20 cellular contexts compared by ENCODE assay signal in the genomic region with DNA sequence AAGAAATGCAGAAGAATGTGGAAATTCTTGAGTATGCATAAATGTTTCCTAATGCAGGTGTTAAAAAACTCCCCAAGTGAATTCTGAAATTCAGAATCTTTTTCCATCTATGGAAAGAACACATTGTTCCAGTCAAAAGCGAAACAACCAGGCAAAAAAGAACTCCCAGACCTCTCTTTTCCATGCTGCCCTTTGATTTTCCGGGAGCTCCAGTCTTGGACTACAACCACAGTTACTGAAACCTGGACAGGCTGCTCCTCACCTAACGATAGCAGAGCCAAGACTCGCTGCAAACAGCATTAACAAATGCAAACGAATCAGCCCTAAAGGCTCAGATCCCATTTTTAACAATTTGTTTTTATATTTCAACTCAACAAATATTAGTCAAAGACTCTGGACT.
A peak's percentile ranks its signal among the peaks of the same experiment; 100 is the strongest.
DNase-seq lines count a peak whose midpoint lies in the region; ATAC-seq and TF ChIP-seq lines count a peak whose summit lies in the region.
"Had no signal": no experiment of that assay in that cellular context is flagged by ENCODE, and none has a peak within 500 bp of the region (broad histone marks: within the 10 kb centered on the region; RNA-seq: fewer than 3 reads in every experiment).

No MANE protein-coding gene starts in this region.

- ATAC-seq in body of pancreas = no peak
- no peak for ATAC-seq in HG03159 (IDR thresholded peaks at IDR 0.05; ENCODE audit: unreplicated experiment)
- no peak for ATAC-seq in stimulated activated naive CD8-positive, alpha-beta T cell treated with anti-CD3 and anti-CD28 coated beads, Interleukin-15, amount 100 ng/mL, for 72 hours

- no peaks in the 10 kb centered on the region for H3K4me1 Mint-ChIP-seq in stimulated activated naive CD8-positive, alpha-beta T cell treated with anti-CD3 and anti-CD28 coated beads, Interleukin-15, amount 100 ng/mL, for 72 hours

- H3K4me1 ChIP-seq in body of pancreas (peaks cover 88% of the 10 kb centered on the region), suprapubic skin (peaks cover 4% of the 10 kb centered on the region)

- H3K36me3 ChIP-seq in body of pancreas (replicated peaks in 1 of 2; ENCODE audit: insufficient read depth in 1 of 2, low read depth in 2 of 2) (no peaks in the 10 kb centered on the region), suprapubic skin (no peaks in the 10 kb centered on the region)
- H3K36me3 ChIP-seq: BE2C, HAP-1 had no signal

- TF ChIP-seq EP300 in suprapubic skin (IDR thresholded peaks at IDR 0.05) = no peak

- H3K27me3 Mint-ChIP-seq in stimulated activated naive CD8-positive, alpha-beta T cell treated with anti-CD3 and anti-CD28 coated beads, Interleukin-15, amount 100 ng/mL, for 72 hours = no peaks in the 10 kb centered on the region
- H3K27me3 Mint-ChIP-seq: CD4-positive, alpha-beta T cell had no signal

- no peak overlapping the region for H3K4me3 ChIP-seq in body of pancreas
- no peak overlapping the region for H3K4me3 ChIP-seq in suprapubic skin
- H3K4me3 ChIP-seq: HAP-1 had no signal

- H3K27ac ChIP-seq in body of pancreas (peak overlapping the region; percentile 40 to 86 (median 75)), suprapubic skin (no peak overlapping the region)

- TF ChIP-seq CTCF in body of pancreas (IDR thresholded peaks at IDR 0.05) (no peak), suprapubic skin (IDR thresholded peaks at IDR 0.05) (no peak)

- no peaks in the 10 kb centered on the region for H3K27me3 ChIP-seq in body of pancreas
- H3K27me3 ChIP-seq in suprapubic skin = no peaks in the 10 kb centered on the region
- H3K27me3 ChIP-seq: BE2C had no signal

- H3K27ac Mint-ChIP-seq in stimulated activated naive CD8-positive, alpha-beta T cell treated with anti-CD3 and anti-CD28 coated beads, Interleukin-15, amount 100 ng/mL, for 72 hours = no peak overlapping the region
- H3K27ac Mint-ChIP-seq: CD4-positive, alpha-beta T cell had no signal

- intact Hi-C loops in body of pancreas (cut with DNase I) = no loop called here

- H3K4me3 Mint-ChIP-seq in stimulated activated naive CD8-positive, alpha-beta T cell treated with anti-CD3 and anti-CD28 coated beads, Interleukin-15, amount 100 ng/mL, for 72 hours = no peak overlapping the region
- H3K4me3 Mint-ChIP-seq: CD4-positive, alpha-beta T cell had no signal

- H3K9me3 ChIP-seq in body of pancreas = no peaks in the 10 kb centered on the region
- H3K9me3 ChIP-seq in suprapubic skin = no peaks in the 10 kb centered on the region
- H3K9me3 ChIP-seq: BE2C, HAP-1 had no signal

- TF ChIP-seq POLR2A in body of pancreas (IDR thresholded peaks at IDR 0.05) = peak in 1 of 3 donors; percentile 35
- TF ChIP-seq POLR2A in suprapubic skin (IDR thresholded peaks at IDR 0.05) = no peak

- WGBS in body of pancreas, 2 donors = 13 to 38% methylated on average over 5 of the region's 5 CpGs
- 57% methylated on average over 5 of the region's 5 CpGs for WGBS in suprapubic skin

- H3K9me3 Mint-ChIP-seq in stimulated activated naive CD8-positive, alpha-beta T cell treated with anti-CD3 and anti-CD28 coated beads, Interleukin-15, amount 100 ng/mL, for 72 hours = peaks cover 5% of the 10 kb centered on the region in 2 donors
- H3K9me3 Mint-ChIP-seq: CD4-positive, alpha-beta T cell had no signal

- DNase-seq in NCI-H146 (lab: John Stamatoyannopoulos, UW) (peak; percentile 83), NCI-H146 treated with DMSO at 0.1 percent for 48 hours (lab: John Stamatoyannopoulos, UW; ENCODE audit: unreplicated experiment) (no peak), NCI-H1105 (lab: John Stamatoyannopoulos, UW) (peak; percentile 44), body of pancreas (peak; percentile 42 to 61 (median 50)), renal cortical epithelial cell (ENCODE audit: low read depth) (peak; percentile 49), suprapubic skin (ENCODE audit: low spot score in 2 of 2) (no peak)
- DNase-seq in stimulated activated naive CD8-positive, alpha-beta T cell treated with anti-CD3 and anti-CD28 coated beads, Interleukin-15, amount 100 ng/mL, for 72 hours = no peak
- DNase-seq: 8988T; BE2C; CD4-positive, alpha-beta T cell; DMS79; IMR-90; Kasumi-1; NCI-H1436 treated with DMSO at 0.1 percent for 48 hours; NCI-H2171; NCI-H524; RPMI8226; SIG-M5 had no signal

Comparison
In these comparisons a context has a peak if more than half of its experiments do, and no peak if none do; other contexts are left out.
1. DNase-seq: peak in NCI-H146 (single experiment), NCI-H1105 (single experiment), body of pancreas (4 of 4) and renal cortical epithelial cell (single experiment); none in NCI-H146 treated with DMSO at 0.1 percent for 48 hours (single experiment), stimulated activated naive CD8-positive, alpha-beta T cell treated with anti-CD3 and anti-CD28 coated beads, Interleukin-15, amount 100 ng/mL, for 72 hours (0 of 2) and suprapubic skin (0 of 2).